In genomic region chr19:1094978-1095701, GRCh38 we compare ENCODE assay signal across 8 cellular contexts. TPM values are rescaled to one million over a fixed set of nuclear protein-coding genes. Genes with fewer than 3 reads are reported as not detected.
DNase-seq lines count a peak whose midpoint lies in the region; ATAC-seq and TF ChIP-seq lines count a peak whose summit lies in the region.

Gene POLR2E (minus strand): TSS chr19:1095375. CDS start chr19:1095315, 60 bp downstream.

- POLR2A ChIA-PET in CD8-positive, alpha-beta T cell (lab: Charles Lee), result interaction anchor here (0.5 to 3.1 kb wide), 7 partner anchors 9 to 68 kb away, joined by 3 to 16 read pairs (median 9); partner anchors contain the start of genes ABCA7, ARHGAP45 and CNN2

- H3K4me1 Mint-ChIP-seq in CD8-positive, alpha-beta T cell (ENCODE audit: low read depth), result peaks cover 41% of the 10 kb centered on the region
- H3K4me1 Mint-ChIP-seq in effector memory CD8-positive, alpha-beta T cell (ENCODE audit: low read depth in 2 of 2), result peaks cover 26 to 29% of the 10 kb centered on the region in 2 donors
- H3K4me1 Mint-ChIP-seq in memory B cell, result peaks cover 17% of the 10 kb centered on the region

- H3K36me3 Mint-ChIP-seq in CD8-positive, alpha-beta T cell, result peaks cover 15% of the 10 kb centered on the region
- peaks cover 43% of the 10 kb centered on the region for H3K36me3 Mint-ChIP-seq in effector memory CD8-positive, alpha-beta T cell (ENCODE audit: insufficient read depth)
- peaks cover 3% of the 10 kb centered on the region for H3K36me3 Mint-ChIP-seq in memory B cell

- peak; percentile 93 for ATAC-seq in CD8-positive, alpha-beta T cell
- peak; percentile 82 for ATAC-seq in GM19467 (IDR thresholded peaks at IDR 0.05; ENCODE audit: unreplicated experiment)
- ATAC-seq in effector memory CD8-positive, alpha-beta T cell (replicated peaks), result peak; percentile 91
- ATAC-seq in memory B cell (ENCODE audit: low read depth), result peak; percentile 93

- H3K27me3 ChIP-seq in CD8-positive, alpha-beta T cell (ENCODE audit: insufficient read depth, low read length), result no peaks in the 10 kb centered on the region

- no peaks in the 10 kb centered on the region for H3K9me3 ChIP-seq in CD8-positive, alpha-beta T cell (ENCODE audit: low read length)

- CTCF ChIA-PET in CD8-positive, alpha-beta T cell (lab: Charles Lee), result interaction anchor here (0.7 to 1.9 kb wide), 7 partner anchors 15 to 99 kb away, joined by 3 to 4 read pairs (median 3); partner anchors contain the start of gene ARHGAP45

- intact Hi-C loops in CD8-positive, alpha-beta T cell (cut with DNase I, micrococcal nuclease), result loop anchor here (1.0 to 5.0 kb wide), 7 partner anchors 8 to 298 kb away; partner anchors contain the start of genes PTBP1 (in 2 of the 2), RNU6-2 (in 2 of the 2), TMEM259 (in 2 of the 2) and GPX4 (in 1 of the 2)

- no peaks in the 10 kb centered on the region for H3K9me3 Mint-ChIP-seq in CD8-positive, alpha-beta T cell
- no peaks in the 10 kb centered on the region for H3K9me3 Mint-ChIP-seq in effector memory CD8-positive, alpha-beta T cell
- H3K9me3 Mint-ChIP-seq in memory B cell, result no peaks in the 10 kb centered on the region

- H3K4me3 Mint-ChIP-seq in CD8-positive, alpha-beta T cell, result peak within 1 kb of the TSS; percentile 94
- H3K4me3 Mint-ChIP-seq in effector memory CD8-positive, alpha-beta T cell, result peak within 1 kb of the TSS; percentile 92 to 93
- H3K4me3 Mint-ChIP-seq in memory B cell, result peak within 1 kb of the TSS; percentile 88

- no peak for TF ChIP-seq CTCF in CD8-positive, alpha-beta T cell (IDR thresholded peaks at IDR 0.05)

- no peaks in the 10 kb centered on the region for H3K27me3 Mint-ChIP-seq in CD8-positive, alpha-beta T cell (ENCODE audit: low read depth)
- H3K27me3 Mint-ChIP-seq in effector memory CD8-positive, alpha-beta T cell, result no peaks in the 10 kb centered on the region
- H3K27me3 Mint-ChIP-seq in memory B cell, result no peaks in the 10 kb centered on the region

- peaks cover 51% of the 10 kb centered on the region for H3K4me1 ChIP-seq in CD8-positive, alpha-beta T cell (ENCODE audit: insufficient read depth, low read length)

- H3K27ac Mint-ChIP-seq in CD8-positive, alpha-beta T cell, result peak within 1 kb of the TSS; percentile 90
- peak within 1 kb of the TSS; percentile 77 to 88 for H3K27ac Mint-ChIP-seq in effector memory CD8-positive, alpha-beta T cell
- peak within 1 kb of the TSS; percentile 90 for H3K27ac Mint-ChIP-seq in memory B cell

- peak; percentile 97 to 99 (median 99) for DNase-seq in CD8-positive, alpha-beta T cell
- DNase-seq in HS-5 (ENCODE audit: low read depth) (peak; percentile 83), memory B cell (ENCODE audit: low spot score in 2 of 2) (peak; percentile 98 to 100)
- DNase-seq in NK-92 treated with Interleukin-12 subunit alpha and Interleukin-12 subunit beta, amount 100 ng/mL, for 24 hours (lab: John Stamatoyannopoulos, UW), result peak; percentile 97
- peak; percentile 96 for DNase-seq in activated CD8-positive, alpha-beta memory T cell treated with anti-CD3 and anti-CD28 coated beads for 4 hours (ENCODE audit: low read depth in 2 of 2)
- peak; percentile 98 to 99 (median 99) for DNase-seq in effector memory CD8-positive, alpha-beta T cell
- peak; percentile 95 for DNase-seq in stimulated activated CD8-positive, alpha-beta memory T cell treated with anti-CD3 and anti-CD28 coated beads, Interleukin-12 subunit alpha, Interleukin-12 subunit beta, amount 100 ng/mL, for 24 hours (ENCODE audit: extremely low read depth)

- H3K36me3 ChIP-seq in CD8-positive, alpha-beta T cell (ENCODE audit: insufficient read depth, low read length), result peaks cover 13% of the 10 kb centered on the region

- H3K27ac ChIP-seq in CD8-positive, alpha-beta T cell (ENCODE audit: low read depth, low read length), result peak within 1 kb of the TSS; percentile 58

- H3K4me3 ChIP-seq in CD8-positive, alpha-beta T cell (ENCODE audit: low read depth, low read length), result peak within 1 kb of the TSS; percentile 86

RNA-seq across cellular contexts. Expression of gene POLR2E, which starts in this region (rescaled TPM):
- 10 to 100 TPM; 75.3 to 76.2 TPM for total RNA-seq in CD8-positive, alpha-beta T cell

Comparison
In these comparisons a context has a peak if more than half of its experiments do, and no peak if none do; other contexts are left out.
1. Peak in every context shown above with its lines: DNase-seq, ATAC-seq, H3K4me3 ChIP-seq and H3K27ac ChIP-seq.